21 cellular contexts compared by ENCODE assay signal in genomic region chr22:43235445-43236400, GRCh38. TPM values are rescaled to one million over a fixed set of nuclear protein-coding genes. Genes with fewer than 3 reads are reported as not detected.
A peak's percentile ranks its signal among the peaks of the same experiment; 100 is the strongest.
DNase-seq lines count a peak whose midpoint lies in the region; ATAC-seq and TF ChIP-seq lines count a peak whose summit lies in the region.
"Had no signal": no experiment of that assay in that cellular context is flagged by ENCODE, and none has a peak within 500 bp of the region (broad histone marks: within the 10 kb centered on the region; RNA-seq: fewer than 3 reads in every experiment).

No MANE protein-coding gene starts in this region.

- TF ChIP-seq CTCF in liver (IDR thresholded peaks at IDR 0.05; ENCODE audit: low read depth, low read length, missing input control), result no peak

- H2BK12ac ChIP-seq in trophoblast cell (ENCODE audit: low read length), result no peak overlapping the region

- H3K27ac Mint-ChIP-seq in central memory CD8-positive, alpha-beta T cell (ENCODE audit: low read depth), result peak overlapping the region; percentile 62
- H3K27ac Mint-ChIP-seq in activated naive CD8-positive, alpha-beta T cell treated with anti-CD3 and anti-CD28 coated beads, Interleukin-2, amount 50 U/mL, for 24 hours, result no peak overlapping the region

- H3K27me3 ChIP-seq in liver (ENCODE audit: control insufficient read depth in 4 of 4, insufficient read depth in 4 of 4, low read length in 3 of 4), result no peaks in the 10 kb centered on the region
- no peaks in the 10 kb centered on the region for H3K27me3 ChIP-seq in trophoblast cell (ENCODE audit: insufficient read depth, low read length)

- H3K4me1 ChIP-seq in liver (ENCODE audit: control insufficient read depth in 4 of 4, insufficient read depth in 4 of 4, low read length in 3 of 4), result peaks cover 21 to 85% (median 50%) of the 10 kb centered on the region in 4 donors
- H3K4me1 ChIP-seq in trophoblast cell (ENCODE audit: control insufficient read depth in 1 of 2, insufficient read depth in 2 of 2, low read length in 2 of 2), result peaks cover 7 to 28% of the 10 kb centered on the region in 2 experiments

- H4K91ac ChIP-seq in trophoblast cell (ENCODE audit: low read depth, low read length), result no peak overlapping the region

- H3K4me3 Mint-ChIP-seq in central memory CD8-positive, alpha-beta T cell, result no peak overlapping the region
- H3K4me3 Mint-ChIP-seq in activated naive CD8-positive, alpha-beta T cell treated with anti-CD3 and anti-CD28 coated beads, Interleukin-2, amount 50 U/mL, for 24 hours, result no peak overlapping the region

- no peak overlapping the region for H3K4ac ChIP-seq in trophoblast cell (ENCODE audit: low read depth, low read length)

- H3K79me1 ChIP-seq in trophoblast cell (ENCODE audit: low read length), result no peaks in the 10 kb centered on the region

- no peaks in the 10 kb centered on the region for H3K9me3 ChIP-seq in liver (ENCODE audit: control insufficient read depth in 4 of 4, low read length in 3 of 4)
- H3K9me3 ChIP-seq in trophoblast cell (ENCODE audit: insufficient read depth, low read depth, low read length), result no peaks in the 10 kb centered on the region

- no peak overlapping the region for H3K4me2 ChIP-seq in trophoblast cell (ENCODE audit: low read length)
- H3K4me2 ChIP-seq: KMS-11 had no signal

- 55% methylated on average over 22 of the region's 22 CpGs for WGBS in liver
- no CpG with 5 or more reads among the region's 22 CpGs for WGBS in trophoblast cell (ENCODE audit: extremely low coverage, insufficient coverage, insufficient read length)

- peaks cover 32% of the 10 kb centered on the region for H3K27me3 Mint-ChIP-seq in central memory CD8-positive, alpha-beta T cell
- peaks cover 1% of the 10 kb centered on the region for H3K27me3 Mint-ChIP-seq in activated naive CD8-positive, alpha-beta T cell treated with anti-CD3 and anti-CD28 coated beads, Interleukin-2, amount 50 U/mL, for 24 hours

- H3K23ac ChIP-seq in trophoblast cell (ENCODE audit: low read length), result no peak overlapping the region

- H3K9ac ChIP-seq in liver (ENCODE audit: low read depth in 1 of 2, low read length in 2 of 2), result peak overlapping the region; percentile 21 to 29
- H3K9ac ChIP-seq in trophoblast cell (ENCODE audit: low read length), result no peak overlapping the region
- H3K9ac ChIP-seq: KMS-11 had no signal

- no peak for ATAC-seq in central memory CD8-positive, alpha-beta T cell (replicated peaks; ENCODE audit: extremely low read depth, poor library complexity, severe bottlenecking)
- no peak for ATAC-seq in activated naive CD8-positive, alpha-beta T cell treated with anti-CD3 and anti-CD28 coated beads, Interleukin-2, amount 50 U/mL, for 24 hours
- no peak for ATAC-seq in GM21526 (IDR thresholded peaks at IDR 0.05; ENCODE audit: low FRiP score, unreplicated experiment)
- ATAC-seq: Panc1, SK-N-SH treated with all-trans-retinoic acid at 6 μM for 48 hours had no signal

- no peak overlapping the region for H4K12ac ChIP-seq in trophoblast cell (ENCODE audit: low read depth, low read length)

- H3K27ac ChIP-seq in liver (ENCODE audit: low read depth in 1 of 2, low read length in 2 of 2), result peak overlapping the region; percentile 94 to 96
- no peak overlapping the region for H3K27ac ChIP-seq in trophoblast cell (ENCODE audit: low read depth, low read length)
- H3K27ac ChIP-seq: C4-2B, KMS-11 had no signal

- no peak overlapping the region for H2BK120ac ChIP-seq in trophoblast cell (ENCODE audit: insufficient read depth, low read length, poor library complexity)

- H3K4me3 ChIP-seq in liver (ENCODE audit: low read depth in 1 of 3, low read length in 3 of 3) (no peak overlapping the region), trophoblast cell (ENCODE audit: low read depth, low read length) (peak overlapping the region; percentile 18)

- no peak overlapping the region for H2AFZ ChIP-seq in trophoblast cell (ENCODE audit: insufficient read depth, low read length, poor library complexity)

- no peak overlapping the region for H2BK5ac ChIP-seq in trophoblast cell (ENCODE audit: low read depth, low read length, poor library complexity)

- no peak overlapping the region for H3K18ac ChIP-seq in trophoblast cell (ENCODE audit: low read length)

- no peaks in the 10 kb centered on the region for H3K9me3 Mint-ChIP-seq in central memory CD8-positive, alpha-beta T cell
- no peaks in the 10 kb centered on the region for H3K9me3 Mint-ChIP-seq in activated naive CD8-positive, alpha-beta T cell treated with anti-CD3 and anti-CD28 coated beads, Interleukin-2, amount 50 U/mL, for 24 hours
- H3K9me3 Mint-ChIP-seq: CD8-positive, alpha-beta memory T cell had no signal

- no peak overlapping the region for H3K14ac ChIP-seq in trophoblast cell (ENCODE audit: low read length)

- H4K8ac ChIP-seq in trophoblast cell (ENCODE audit: low read depth, low read length), result no peak overlapping the region

- H3K36me3 Mint-ChIP-seq in central memory CD8-positive, alpha-beta T cell (ENCODE audit: insufficient read depth), result no peaks in the 10 kb centered on the region
- H3K36me3 Mint-ChIP-seq in activated naive CD8-positive, alpha-beta T cell treated with anti-CD3 and anti-CD28 coated beads, Interleukin-2, amount 50 U/mL, for 24 hours (ENCODE audit: low read depth), result no peaks in the 10 kb centered on the region
- H3K36me3 Mint-ChIP-seq: CD8-positive, alpha-beta memory T cell had no signal

- no peak overlapping the region for H2AK5ac ChIP-seq in trophoblast cell (ENCODE audit: low read length)

- peaks cover 6% of the 10 kb centered on the region for H3K4me1 Mint-ChIP-seq in central memory CD8-positive, alpha-beta T cell
- peaks cover 2% of the 10 kb centered on the region for H3K4me1 Mint-ChIP-seq in activated naive CD8-positive, alpha-beta T cell treated with anti-CD3 and anti-CD28 coated beads, Interleukin-2, amount 50 U/mL, for 24 hours

- H3K36me3 ChIP-seq in liver (ENCODE audit: control insufficient read depth in 4 of 4, insufficient read depth in 3 of 4, low read depth in 1 of 4, low read length in 3 of 4), result no peaks in the 10 kb centered on the region
- no peaks in the 10 kb centered on the region for H3K36me3 ChIP-seq in trophoblast cell (ENCODE audit: control insufficient read depth in 1 of 2, insufficient read depth in 2 of 2, low read length in 2 of 2)

- H3K79me2 ChIP-seq in trophoblast cell (ENCODE audit: control insufficient read depth, insufficient read depth, low read length, poor library complexity), result no peaks in the 10 kb centered on the region

- TF ChIP-seq RAD21 in liver (IDR thresholded peaks at IDR 0.05), result no peak

- peak; percentile 72 for DNase-seq in SK-N-DZ (ENCODE audit: low spot score)
- DNase-seq in central memory CD8-positive, alpha-beta T cell (ENCODE audit: low spot score in 2 of 2), result no peak
- no peak for DNase-seq in trophoblast cell
- DNase-seq in HPDE6-E6E7 (ENCODE audit: extremely low spot score), result no peak
- DNase-seq in activated naive CD8-positive, alpha-beta T cell treated with anti-CD3 and anti-CD28 coated beads, Interleukin-2, amount 50 U/mL, for 24 hours, result no peak
- DNase-seq in HT-29 (ENCODE audit: low spot score), result no peak
- DNase-seq: ACHN; CD8-positive, alpha-beta memory T cell; EL; GF-D8; NCI-H146; NCI-H226; NCI-H510A treated with DMSO at 0.1 percent for 48 hours; NCI-H748 treated with DMSO at 0.1 percent for 48 hours; SIG-M5 had no signal

TF ChIP-seq in liver, 16 proteins besides CTCF, POLR2A, EP300 and RAD21:
- TF ChIP-seq HNF4G (IDR thresholded peaks at IDR 0.05) (peak; percentile 43), SP1 (IDR thresholded peaks at IDR 0.05) (no peak), HNF4A (conservative IDR thresholded peaks at IDR 0.05) (peak; percentile 67 to 79), RXRA (IDR thresholded peaks at IDR 0.05) (peak in 1 of 2 donors; percentile 51), GABPA (IDR thresholded peaks at IDR 0.05 in 1 of 2, conservative IDR thresholded peaks at IDR 0.05 in 1 of 2) (no peak)
- TF ChIP-seq, protein P1, sequence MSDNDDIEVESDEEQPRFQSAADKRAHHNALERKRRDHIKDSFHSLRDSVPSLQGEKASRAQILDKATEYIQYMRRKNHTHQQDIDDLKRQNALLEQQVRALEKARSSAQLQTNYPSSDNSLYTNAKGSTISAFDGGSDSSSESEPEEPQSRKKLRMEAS (IDR thresholded peaks at IDR 0.05), result peak; percentile 40
- TF ChIP-seq, protein P2, sequence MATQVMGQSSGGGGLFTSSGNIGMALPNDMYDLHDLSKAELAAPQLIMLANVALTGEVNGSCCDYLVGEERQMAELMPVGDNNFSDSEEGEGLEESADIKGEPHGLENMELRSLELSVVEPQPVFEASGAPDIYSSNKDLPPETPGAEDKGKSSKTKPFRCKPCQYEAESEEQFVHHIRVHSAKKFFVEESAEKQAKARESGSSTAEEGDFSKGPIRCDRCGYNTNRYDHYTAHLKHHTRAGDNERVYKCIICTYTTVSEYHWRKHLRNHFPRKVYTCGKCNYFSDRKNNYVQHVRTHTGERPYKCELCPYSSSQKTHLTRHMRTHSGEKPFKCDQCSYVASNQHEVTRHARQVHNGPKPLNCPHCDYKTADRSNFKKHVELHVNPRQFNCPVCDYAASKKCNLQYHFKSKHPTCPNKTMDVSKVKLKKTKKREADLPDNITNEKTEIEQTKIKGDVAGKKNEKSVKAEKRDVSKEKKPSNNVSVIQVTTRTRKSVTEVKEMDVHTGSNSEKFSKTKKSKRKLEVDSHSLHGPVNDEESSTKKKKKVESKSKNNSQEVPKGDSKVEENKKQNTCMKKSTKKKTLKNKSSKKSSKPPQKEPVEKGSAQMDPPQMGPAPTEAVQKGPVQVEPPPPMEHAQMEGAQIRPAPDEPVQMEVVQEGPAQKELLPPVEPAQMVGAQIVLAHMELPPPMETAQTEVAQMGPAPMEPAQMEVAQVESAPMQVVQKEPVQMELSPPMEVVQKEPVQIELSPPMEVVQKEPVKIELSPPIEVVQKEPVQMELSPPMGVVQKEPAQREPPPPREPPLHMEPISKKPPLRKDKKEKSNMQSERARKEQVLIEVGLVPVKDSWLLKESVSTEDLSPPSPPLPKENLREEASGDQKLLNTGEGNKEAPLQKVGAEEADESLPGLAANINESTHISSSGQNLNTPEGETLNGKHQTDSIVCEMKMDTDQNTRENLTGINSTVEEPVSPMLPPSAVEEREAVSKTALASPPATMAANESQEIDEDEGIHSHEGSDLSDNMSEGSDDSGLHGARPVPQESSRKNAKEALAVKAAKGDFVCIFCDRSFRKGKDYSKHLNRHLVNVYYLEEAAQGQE (IDR thresholded peaks at IDR 0.05), result peak; percentile 65
TF ChIP-seq in liver: peak in this region for 5.

RNA-seq across cellular contexts. Expression of gene TTLL12, which starts 48.8 kb away (rescaled TPM):
- 56.9 and 61.0 TPM in 2 replicates for polyA plus RNA-seq in SK-N-DZ (2014; cell fraction: cytosol; rRNA removed)
- polyA plus RNA-seq in SK-N-DZ (2014; cell fraction: nucleus; rRNA removed), result 52.4 and 60.6 TPM in 2 replicates
- total RNA-seq in liver, result 10 to 100 TPM; 19.6 to 43.9 TPM
- polyA plus RNA-seq in liver, result 10 to 100 TPM; 13.7 to 21.4 TPM
- 20.0 and 21.1 TPM in 2 replicates for polyA plus RNA-seq in trophoblast cell (2013)
- 102 and 110 TPM in 2 replicates for total RNA-seq in HT-29 (2014; rRNA removed; shearing (Covaris generic))
